Comparison of ENCODE assay signal across 1 cellular context in genomic region chr12:126493366-126494108, GRCh38.
TF ChIP-seq lines count a peak whose summit lies in the region.

No MANE protein-coding gene starts in this region.

TF ChIP-seq in SK-N-SH, 30 proteins besides CTCF, POLR2A, EP300 and RAD21 (continued from another document):
- no peak for TF ChIP-seq MAX (IDR thresholded peaks at IDR 0.05; ENCODE audit: low read depth)
- no peak for TF ChIP-seq GABPA (IDR thresholded peaks at IDR 0.05; ENCODE audit: low read depth)
